In the genomic region with DNA sequence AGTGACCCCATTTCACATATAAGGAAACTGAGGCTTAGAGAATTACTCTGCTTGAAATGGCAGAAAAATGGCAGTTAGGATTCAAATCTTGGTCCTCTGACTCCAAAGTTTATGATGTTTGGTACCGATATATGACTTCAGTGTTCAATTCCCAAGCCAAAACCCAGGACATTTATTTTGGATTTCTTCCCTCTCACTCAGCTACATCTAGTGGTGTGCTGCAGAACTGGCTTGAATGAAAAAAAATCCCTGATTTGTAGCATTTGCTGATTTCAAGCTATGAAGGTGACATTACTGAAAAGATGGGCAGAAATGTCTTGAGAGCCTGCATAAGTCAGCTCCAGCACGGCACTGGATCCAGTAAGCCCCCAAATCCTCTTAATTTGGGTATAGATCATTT, we compare ENCODE assay signal across 15 cellular contexts.
DNase-seq lines count a peak whose midpoint lies in the region; ATAC-seq and TF ChIP-seq lines count a peak whose summit lies in the region.
"Had no signal": no experiment of that assay in that cellular context is flagged by ENCODE, and none has a peak within 500 bp of the region (broad histone marks: within the 10 kb centered on the region; RNA-seq: fewer than 3 reads in every experiment).

No MANE protein-coding gene starts in this region.

- H3K4me3 ChIP-seq in AG04449 (ENCODE audit: low read depth, low read length) (no peak overlapping the region), GM12865 (ENCODE audit: low read depth, low read length) (no peak overlapping the region), hepatocyte (no peak overlapping the region)
- H3K4me3 ChIP-seq: colonic mucosa, mucosa of descending colon, SK-N-MC had no signal

- no peak for TF ChIP-seq POLR2A in erythroblast (IDR thresholded peaks at IDR 0.05; ENCODE audit: low read length)

- no peak for ATAC-seq in GM19397 (IDR thresholded peaks at IDR 0.05; ENCODE audit: unreplicated experiment)
- ATAC-seq: activated CD4-positive, alpha-beta T cell treated with anti-CD3 and anti-CD28 coated beads for 36 hours; mucosa of descending colon had no signal

- no peak overlapping the region for H2AFZ ChIP-seq in hepatocyte

- no peak overlapping the region for H3K4me2 ChIP-seq in hepatocyte

- no peaks in the 10 kb centered on the region for H3K36me3 ChIP-seq in hepatocyte (replicated peaks; ENCODE audit: insufficient read depth, low read depth)
- H3K36me3 ChIP-seq: colonic mucosa had no signal

- 75% methylated on average over 2 of the region's 2 CpGs for WGBS in hepatocyte (ENCODE audit: low lambda C conversion rate, missing lambda C conversion rate)

- H3K27me3 ChIP-seq in hepatocyte, result no peaks in the 10 kb centered on the region
- H3K27me3 ChIP-seq: colonic mucosa had no signal

- CTCF ChIA-PET in AG04449 (lab: Yijun Ruan, JAX), result interaction anchor here (0.8 to 2.1 kb wide), 7 partner anchors 10 to 822 kb away, joined by 3 to 6 read pairs (median 4); no protein-coding TSS in a partner anchor

- no peaks in the 10 kb centered on the region for H4K20me1 ChIP-seq in hepatocyte (ENCODE audit: insufficient read depth, poor library complexity, severe bottlenecking)

- H3K9me3 ChIP-seq in hepatocyte (ENCODE audit: low read depth), result no peaks in the 10 kb centered on the region
- H3K9me3 ChIP-seq: colonic mucosa, mucosa of descending colon had no signal

- H3K4me1 ChIP-seq in hepatocyte (ENCODE audit: insufficient read depth), result peaks cover 5% of the 10 kb centered on the region
- H3K4me1 ChIP-seq: colonic mucosa had no signal

- H3K9me2 ChIP-seq in hepatocyte (replicated peaks; ENCODE audit: insufficient read depth), result no peaks in the 10 kb centered on the region

- TF ChIP-seq CTCF in AG04449 (IDR thresholded peaks at IDR 0.05; ENCODE audit: insufficient read depth, low read length, missing control alignments), result peak; percentile 56
- peak; percentile 7 for TF ChIP-seq CTCF in GM12865 (IDR thresholded peaks at IDR 0.05; ENCODE audit: insufficient read depth, low read depth, low read length, missing control alignments)
- peak; percentile 31 for TF ChIP-seq CTCF in hepatocyte (IDR thresholded peaks at IDR 0.05; ENCODE audit: poor library complexity)

- H3K27ac ChIP-seq in hepatocyte, result no peak overlapping the region
- H3K27ac ChIP-seq: colonic mucosa, SK-N-MC had no signal

- H3K79me2 ChIP-seq in hepatocyte, result no peaks in the 10 kb centered on the region

- DNase-seq in AG04449 (ENCODE audit: low read depth, low spot score) (no peak), GM12865 (ENCODE audit: low read depth) (no peak), astrocyte of the hippocampus (ENCODE audit: low read depth, low spot score) (peak; percentile 41), hepatocyte (ENCODE audit: low spot score) (no peak), NCI-H2029 treated with DMSO at 0.1 percent for 48 hours (lab: John Stamatoyannopoulos, UW) (no peak), GOT3 (lab: John Stamatoyannopoulos, UW) (no peak), erythroblast (lab: John Stamatoyannopoulos, UW) (no peak)
- DNase-seq: activated CD4-positive, alpha-beta T cell treated with anti-CD3 and anti-CD28 coated beads for 36 hours; activated effector memory CD4-positive, alpha-beta T cell treated with Interleukin-2 at 50 U/mL for 16 hours; CD8-positive, alpha-beta memory T cell; colonic mucosa; mucosa of descending colon; NCI-H524 had no signal

- POLR2A ChIA-PET in AG04449 (lab: Yijun Ruan, JAX), result no interaction called here
